ENCODE assay signal across 8 cellular contexts in the genomic region with DNA sequence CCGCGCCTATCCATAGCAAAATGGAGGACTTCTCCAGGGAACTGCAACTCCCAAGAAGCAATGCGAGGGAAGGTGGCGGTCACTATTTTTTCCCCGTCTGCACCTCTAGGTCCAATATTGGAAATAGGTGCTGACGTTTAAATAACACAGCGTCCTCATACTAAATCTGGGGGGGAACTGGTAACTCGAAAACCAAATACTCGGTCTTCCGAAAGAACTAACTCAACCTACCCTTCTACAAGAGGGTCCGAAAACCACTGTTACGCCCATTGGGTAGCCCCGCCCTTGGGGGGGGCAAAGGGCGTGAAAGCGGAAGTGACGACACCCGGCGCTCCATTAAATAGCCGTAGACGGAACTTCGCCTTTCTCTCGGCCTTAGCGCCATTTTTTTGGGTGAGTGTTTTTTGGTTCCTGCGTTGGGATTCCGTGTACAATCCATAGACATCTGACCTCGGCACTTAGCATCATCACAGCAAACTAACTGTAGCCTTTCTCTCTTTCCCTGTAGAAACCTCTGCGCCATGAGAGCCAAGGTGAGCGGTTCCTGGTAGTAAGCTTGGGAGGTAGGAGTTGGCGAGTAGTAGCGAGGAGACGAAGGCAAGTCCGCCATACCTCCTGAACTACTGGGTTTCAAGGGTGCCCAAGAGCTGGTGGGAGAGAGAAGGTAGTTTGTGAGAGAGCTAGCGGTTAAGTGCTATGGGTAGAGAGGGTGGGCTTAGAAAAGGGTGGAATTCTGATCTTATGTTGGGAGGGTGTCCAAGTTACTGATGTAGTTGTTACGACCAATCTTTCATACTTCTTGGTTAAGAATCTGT. TPM values are rescaled to one million over a fixed set of nuclear protein-coding genes. Genes with fewer than 3 reads are reported as not detected.
DNase-seq lines count a peak whose midpoint lies in the region; ATAC-seq and TF ChIP-seq lines count a peak whose summit lies in the region.

Gene RPL41 (plus strand): TSS at position 367 of the 815 bp plus-strand sequence.

- H3K27ac ChIP-seq in RWPE1, result peak within 1 kb of the TSS; percentile 92

- peak within 1 kb of the TSS; percentile 95 to 99 (median 98) for H3K4me3 Mint-ChIP-seq in naive thymus-derived CD8-positive, alpha-beta T cell

- TF ChIP-seq CTCF in RWPE1 (conservative IDR thresholded peaks at IDR 0.05; ENCODE audit: low read depth) (no peak), fibroblast of mammary gland (conservative IDR thresholded peaks at IDR 0.05; ENCODE audit: control insufficient read depth, insufficient read depth, low read depth, low read length) (no peak)

- DNase-seq in DMS53 (lab: John Stamatoyannopoulos, UW) (peak; percentile 98), LoVo (ENCODE audit: low spot score) (peak; percentile 97), RWPE1 (ENCODE audit: low spot score) (peak; percentile 83), fibroblast of mammary gland (ENCODE audit: low read depth) (peak; percentile 92)
- DNase-seq in activated T-helper 1 cell treated with anti-CD3 and anti-CD28 coated beads, Interleukin-2, amount 50 U/mL, for 16 hours (ENCODE audit: low read depth in 1 of 2, low spot score in 1 of 2), result peak; percentile 88 to 89
- peak; percentile 82 to 99 (median 93) for DNase-seq in naive thymus-derived CD8-positive, alpha-beta T cell
- DNase-seq in stimulated activated naive CD4-positive, alpha-beta T cell (lab: John Stamatoyannopoulos, UW), result peak; percentile 87 to 98 (median 91)

- peak; percentile 42 for ATAC-seq in GM21825 (IDR thresholded peaks at IDR 0.05; ENCODE audit: unreplicated experiment)
- ATAC-seq in naive thymus-derived CD8-positive, alpha-beta T cell, result peak; percentile 47 to 55

- CTCF ChIA-PET in RWPE1 (lab: Yijun Ruan, JAX), result interaction anchor here (0.6 to 0.7 kb wide), 2 partner anchors 20 to 377 kb away, joined by 4 read pairs; no protein-coding TSS in a partner anchor

- peak within 1 kb of the TSS; percentile 69 for H3K4me3 ChIP-seq in fibroblast of mammary gland (ENCODE audit: control insufficient read depth, low read depth, low read length)

- H3K27ac Mint-ChIP-seq in naive thymus-derived CD8-positive, alpha-beta T cell, result peak within 1 kb of the TSS; percentile 92 to 100 (median 98)

- POLR2A ChIA-PET in RWPE1 (lab: Yijun Ruan, JAX; ENCODE audit: low non-redundant PET), result interaction anchor here (0.5 to 2.1 kb wide), 2 partner anchors 12 to 69 kb away, joined by 3 to 10 read pairs; partner anchors contain the start of gene PA2G4
- POLR2A ChIA-PET in naive thymus-derived CD8-positive, alpha-beta T cell (lab: Charles Lee), result interaction anchor here (0.6 to 17.5 kb wide), 32 partner anchors 8 to 609 kb away, joined by 3 to 284 read pairs (median 5); partner anchors contain the start of genes CD63, CNPY2, DGKA and ERBB3

- H3K9me3 Mint-ChIP-seq in naive thymus-derived CD8-positive, alpha-beta T cell, result no peaks in the 10 kb centered on the region

- H3K4me1 Mint-ChIP-seq in naive thymus-derived CD8-positive, alpha-beta T cell, result peaks cover 24 to 44% (median 38%) of the 10 kb centered on the region in 4 donors

- H3K36me3 Mint-ChIP-seq in naive thymus-derived CD8-positive, alpha-beta T cell, result peaks cover 14 to 52% (median 14%) of the 10 kb centered on the region in 3 donors

- no peaks in the 10 kb centered on the region for H3K27me3 Mint-ChIP-seq in naive thymus-derived CD8-positive, alpha-beta T cell

RNA-seq across cellular contexts. Expression of gene RPL41, which starts in this region (rescaled TPM):
- total RNA-seq in naive thymus-derived CD8-positive, alpha-beta T cell, result 1,000 to 10,000 TPM; 5,098 to 5,261 TPM
- polyA plus RNA-seq in naive thymus-derived CD8-positive, alpha-beta T cell, result over 10,000 TPM in 1 of 3 donors, 1,000 to 10,000 TPM in 2; 8,782 to 10,436 (median 9,902) TPM

Comparison
In these comparisons a context has a peak if more than half of its experiments do, and no peak if none do; other contexts are left out.
1. Peak in every context shown above with its lines: DNase-seq, ATAC-seq, H3K4me3 ChIP-seq and H3K27ac ChIP-seq.